In genomic region chrX:1481636-1482529, GRCh38 we compare ENCODE assay signal across 9 cellular contexts. TPM values are rescaled to one million over a fixed set of nuclear protein-coding genes. Genes with fewer than 3 reads are reported as not detected.
DNase-seq lines count a peak whose midpoint lies in the region; ATAC-seq and TF ChIP-seq lines count a peak whose summit lies in the region.
"Had no signal": no experiment of that assay in that cellular context is flagged by ENCODE, and none has a peak within 500 bp of the region (broad histone marks: within the 10 kb centered on the region; RNA-seq: fewer than 3 reads in every experiment).

No MANE protein-coding gene starts in this region.

- TF ChIP-seq CTCF in GM13977 (IDR thresholded peaks at IDR 0.05; ENCODE audit: extremely low read depth, insufficient read depth, missing control alignments) = peak; percentile 10

- H3K27ac ChIP-seq in substantia nigra (ENCODE audit: low read depth, low read length, poor library complexity, severe bottlenecking) = no peak overlapping the region
- H3K27ac ChIP-seq: vagina had no signal

- in situ Hi-C loops in GM13977 (cut with MboI; ENCODE audit: low pct_unique_long_range_greater_than_20kb, low sequenced_read_pairs, unreplicated experiment) = no loop called here
- in situ Hi-C loops in SK-MEL-5 (cut with HindIII; ENCODE audit: low pct_unique_long_range_greater_than_20kb, low sequenced_read_pairs) = no loop called here

- peak; percentile 48 for ATAC-seq in HG02852 (IDR thresholded peaks at IDR 0.05; ENCODE audit: unreplicated experiment)

- DNase-seq in GM13977 (ENCODE audit: low spot score) = peak; percentile 72
- DNase-seq in SK-MEL-5 (ENCODE audit: low read depth, low spot score) = peak; percentile 74
- peak; percentile 51 for DNase-seq in astrocyte of the hippocampus (ENCODE audit: low read depth, low spot score)
- peak; percentile 16 for DNase-seq in inferior parietal cortex (ENCODE audit: extremely low spot score)
- DNase-seq in stimulated activated CD4-positive, alpha-beta T cell treated with anti-CD3 and anti-CD28 coated beads, Interleukin-15, amount 100 ng/mL, for 48 hours (ENCODE audit: low read depth in 2 of 2) = peak; percentile 60 to 64
- no peak for DNase-seq in NCI-H526 treated with DMSO at 0.1 percent for 48 hours (lab: John Stamatoyannopoulos, UW)
- DNase-seq in substantia nigra (lab: John Stamatoyannopoulos, UW) = no peak

RNA-seq across cellular contexts. Expression of gene ASMTL, which starts 29.2 kb away (rescaled TPM):
- total RNA-seq in SK-MEL-5 (2014; rRNA removed; shearing (Covaris generic)) = 2.5 and 3.1 TPM in 2 replicates
- polyA plus RNA-seq in SK-MEL-5 (2015; cell fraction: cytosol; rRNA removed) = 21.4 and 24.6 TPM in 2 replicates
- polyA plus RNA-seq in SK-MEL-5 (2015; cell fraction: nucleus; rRNA removed) = 12.3 and 17.9 TPM in 2 replicates

RNA-seq across cellular contexts. Expression of gene P2RY8, which starts 55.1 kb away (rescaled TPM):
- total RNA-seq in SK-MEL-5 (2014; rRNA removed; shearing (Covaris generic)) = not detected in 2 replicates
- polyA plus RNA-seq in SK-MEL-5 (2015; cell fraction: cytosol; rRNA removed) = not detected in 2 replicates
- not detected in 2 replicates for polyA plus RNA-seq in SK-MEL-5 (2015; cell fraction: nucleus; rRNA removed)

Comparison
In these comparisons a context has a peak if more than half of its experiments do, and no peak if none do; other contexts are left out.
1. DNase-seq: peak in GM13977 (single experiment), SK-MEL-5 (single experiment), astrocyte of the hippocampus (single experiment), inferior parietal cortex (single experiment) and stimulated activated CD4-positive, alpha-beta T cell treated with anti-CD3 and anti-CD28 coated beads, Interleukin-15, amount 100 ng/mL, for 48 hours (2 of 2); none in NCI-H526 treated with DMSO at 0.1 percent for 48 hours (single experiment) and substantia nigra (0 of 49).